21 cellular contexts compared by ENCODE assay signal in genomic region chr15:67047149-67047661, GRCh38.
"Had no signal": no experiment of that assay in that cellular context is flagged by ENCODE, and none has a peak within 500 bp of the region (broad histone marks: within the 10 kb centered on the region; RNA-seq: fewer than 3 reads in every experiment).

No MANE protein-coding gene starts in this region.

- ATAC-seq: activated CD8-positive, alpha-beta T cell treated with anti-CD3 and anti-CD28 coated beads for 36 hours; activated naive CD4-positive, alpha-beta T cell treated with anti-CD3 and anti-CD28 coated beads, Interleukin-2, amount 50 U/mL, for 72 hours; activated T-cell treated with anti-CD3 and anti-CD28 coated beads, Interleukin-2, amount 50 U/mL, for 72 hours; left lung; naive thymus-derived CD8-positive, alpha-beta T cell; stimulated activated memory B cell treated with anti-CD40 and anti-IgM and Interleukin-4, amounts not matched to agents 10 μg/mL and 1 μg/mL and 100 μg/mL, for 72 hours; T-helper 17 cell; WTC11 had no signal

- FAIRE-seq: kidney had no signal

- DNase-seq: activated CD4-positive, alpha-beta T cell treated with anti-CD3 and anti-CD28 coated beads for 48 hours; activated CD8-positive, alpha-beta T cell treated with anti-CD3 and anti-CD28 coated beads for 36 hours; activated gamma-delta T cell; activated T-cell treated with anti-CD3 and anti-CD28 coated beads, Interleukin-2, amount 50 U/mL, for 72 hours; central memory CD4-positive, alpha-beta T cell; hypothalamus; kidney; left lung; mammary epithelial cell; naive thymus-derived CD8-positive, alpha-beta T cell; posterior cingulate gyrus; retina; stimulated activated CD4-positive, alpha-beta T cell treated with anti-CD3 and anti-CD28 coated beads, Interleukin-2, amount 100 ng/mL, for 48 hours; T-helper 17 cell had no signal

- H3K9me3 ChIP-seq: esophagus muscularis mucosa, left lung, neutrophil, tibial nerve had no signal

- H3K4me3 ChIP-seq: coronary artery, esophagus muscularis mucosa, left lung, tibial nerve had no signal

- H3K36me3 ChIP-seq: esophagus muscularis mucosa, left lung, neutrophil, tibial nerve had no signal

- H3K27ac ChIP-seq: left lung, neutrophil had no signal

- H3K27me3 ChIP-seq: esophagus muscularis mucosa, left lung, tibial nerve had no signal
